13 cellular contexts compared by ENCODE assay signal in genomic region chr18:5520464-5520863, GRCh38. TPM values are rescaled to one million over a fixed set of nuclear protein-coding genes. Genes with fewer than 3 reads are reported as not detected.
A peak's percentile ranks its signal among the peaks of the same experiment; 100 is the strongest.
DNase-seq lines count a peak whose midpoint lies in the region; FAIRE-seq and TF ChIP-seq lines count a peak whose summit lies in the region.
"Had no signal": no experiment of that assay in that cellular context is flagged by ENCODE, and none has a peak within 500 bp of the region (broad histone marks: within the 10 kb centered on the region; RNA-seq: fewer than 3 reads in every experiment).

No MANE protein-coding gene starts in this region.

- DNase-seq in GM23248: no peak
- no peak for DNase-seq in mesothelial cell of epicardium (ENCODE audit: low spot score in 2 of 2, unreplicated experiment in 2 of 2)
- DNase-seq in testis: no peak
- no peak for DNase-seq in stimulated activated CD4-positive, alpha-beta T cell treated with anti-CD3 and anti-CD28 coated beads, Interleukin-1b, Interleukin-23, amount 100 ng/mL, for 48 hours
- no peak for DNase-seq in H4 (ENCODE audit: low spot score)
- no peak for DNase-seq in glomerular visceral epithelial cell (ENCODE audit: extremely low spot score)
- DNase-seq: Caco-2; CD8-positive, alpha-beta memory T cell; DND-41; H7 had no signal

- H3K4me1 ChIP-seq in GM23248 (ENCODE audit: insufficient read depth) (peaks cover 23% of the 10 kb centered on the region), testis (peaks cover 26% of the 10 kb centered on the region)

- in situ Hi-C loops in GM23248 (cut with MboI): no loop called here

- H3K36me3 ChIP-seq in GM23248 (ENCODE audit: low read depth): no peaks in the 10 kb centered on the region
- H3K36me3 ChIP-seq in testis (ENCODE audit: low read depth, missing control alignments): no peaks in the 10 kb centered on the region
- H3K36me3 ChIP-seq: BLaER1 had no signal

- H4K20me1 ChIP-seq in GM23248 (ENCODE audit: insufficient read depth): no peaks in the 10 kb centered on the region
- H4K20me1 ChIP-seq: BLaER1 had no signal

- H2AFZ ChIP-seq in GM23248: no peak overlapping the region

- TF ChIP-seq POLR2A in testis (IDR thresholded peaks at IDR 0.05): no peak

- H3K4me3 Mint-ChIP-seq in mesothelial cell of epicardium: no peak overlapping the region
- H3K4me3 Mint-ChIP-seq: CD8-positive, alpha-beta memory T cell had no signal

- H3K27me3 ChIP-seq in GM23248 (replicated peaks; ENCODE audit: insufficient read depth): no peaks in the 10 kb centered on the region
- H3K27me3 ChIP-seq in testis: no peaks in the 10 kb centered on the region
- H3K27me3 ChIP-seq: BLaER1 had no signal

- H3K9me3 ChIP-seq in GM23248 (ENCODE audit: low read depth) (no peaks in the 10 kb centered on the region), testis (no peaks in the 10 kb centered on the region)
- H3K9me3 ChIP-seq: BLaER1, Caco-2 had no signal

- intact Hi-C loops in testis (cut with DNase I; ENCODE audit: low total_unique reads): no loop called here

- H3K4me3 ChIP-seq in GM23248: 0 out of 2 replicates have a peak overlapping the region, but pooled peaks have one; percentile 39
- H3K4me3 ChIP-seq in testis: no peak overlapping the region
- H3K4me3 ChIP-seq: BLaER1 had no signal

- no peaks in the 10 kb centered on the region for H3K9me2 ChIP-seq in GM23248 (ENCODE audit: insufficient read depth)

- no peaks in the 10 kb centered on the region for H3K27me3 Mint-ChIP-seq in mesothelial cell of epicardium (ENCODE audit: low read depth)

- peak; percentile 82 for FAIRE-seq in endometrium (lab: Jason Lieb, UNC)

- no peak overlapping the region for H3K9ac ChIP-seq in GM23248
- H3K9ac ChIP-seq: BLaER1 had no signal

- H3K27ac Mint-ChIP-seq in mesothelial cell of epicardium: peak overlapping the region; percentile 72
- H3K27ac Mint-ChIP-seq: CD8-positive, alpha-beta memory T cell had no signal

- no peaks in the 10 kb centered on the region for H3K9me3 Mint-ChIP-seq in mesothelial cell of epicardium
- H3K9me3 Mint-ChIP-seq: CD8-positive, alpha-beta memory T cell had no signal

- peaks cover 29% of the 10 kb centered on the region; the same call in 1 of the 2 replicates for H3K79me2 ChIP-seq in GM23248 (ENCODE audit: insufficient read depth)

- peaks cover 15% of the 10 kb centered on the region; the same call in 1 of the 2 replicates for H3F3A ChIP-seq in GM23248 (ENCODE audit: insufficient read depth)

- 20 to 24% methylated on average over 1 of the region's 1 CpG for WGBS in GM23248 (ENCODE audit: low coverage in 1 of 2, low lambda C conversion rate in 2 of 2, missing lambda C conversion rate in 2 of 2), 2 experiments
- 26 to 35% methylated on average over 1 of the region's 1 CpG for WGBS in testis, 2 donors

- H3K27ac ChIP-seq in GM23248 (0 out of 2 replicates have a peak overlapping the region, but pooled peaks have one; percentile 40), testis (peak overlapping the region; percentile 56 to 67)
- H3K27ac ChIP-seq: 22Rv1, BLaER1 had no signal

- H3K4me2 ChIP-seq in GM23248 (ENCODE audit: unreplicated experiment): peak overlapping the region; percentile 65
- H3K4me2 ChIP-seq: BLaER1 had no signal

- TF ChIP-seq CTCF in mesothelial cell of epicardium (IDR thresholded peaks at IDR 0.05; ENCODE audit: unreplicated experiment) (no peak), testis (IDR thresholded peaks at IDR 0.05) (no peak)

- H3K4me1 Mint-ChIP-seq in mesothelial cell of epicardium: peaks cover 48% of the 10 kb centered on the region

- H3K36me3 Mint-ChIP-seq in mesothelial cell of epicardium: peaks cover 3% of the 10 kb centered on the region
- H3K36me3 Mint-ChIP-seq: CD8-positive, alpha-beta memory T cell had no signal

RNA-seq across cellular contexts. Expression of gene EPB41L3, which starts 23.3 kb away (rescaled TPM):
- 19.2 and 22.2 TPM in 2 replicates for total RNA-seq in GM23248 (2014; rRNA removed; shearing (Covaris generic))
- polyA plus RNA-seq in GM23248 (2016; fragmentation: Nextera tagmentation; extraction: Ambion mirVana) (19.2 and 20.8 TPM in 2 replicates), testis (ENCODE audit: insufficient read depth, low read depth, low replicate concordance) (152 TPM)
- total RNA-seq in mesothelial cell of epicardium (59.9 to 61.9 TPM (median 60.6 TPM) in 3 replicates), testis (100 to 1,000 TPM; 274 to 403 TPM)
- total RNA-seq in H4 (2014; rRNA removed; shearing (Covaris generic)): 10.3 and 14.1 TPM in 2 replicates
- polyA plus RNA-seq: CD8-positive, alpha-beta memory T cell had no signal
